1 cellular context compared by ENCODE assay signal in the genomic region with DNA sequence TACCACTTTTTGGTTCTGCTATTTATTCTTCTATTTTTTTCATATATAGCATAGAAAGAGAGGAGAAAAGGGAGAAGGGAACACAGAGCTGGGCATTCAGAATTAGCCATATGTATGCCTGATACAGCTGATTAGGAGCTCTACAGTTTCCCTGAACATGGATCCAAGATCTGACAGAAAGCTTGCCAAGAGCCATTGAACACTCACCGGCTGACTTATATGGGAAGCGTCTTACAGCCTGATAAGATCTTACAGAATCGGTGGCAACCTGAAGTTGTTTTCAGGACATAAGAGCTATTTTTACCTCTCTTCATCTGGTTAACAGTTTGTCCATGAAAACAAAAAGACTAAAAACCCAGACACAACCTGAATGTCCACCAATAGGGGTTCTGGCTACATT.
TF ChIP-seq lines count a peak whose summit lies in the region.

No MANE protein-coding gene starts in this region.

TF ChIP-seq in HEK293, 187 proteins besides CTCF, POLR2A, EP300 and RAD21:
- no peak for TF ChIP-seq ZNF2 (tag by site-specific recombination; IDR thresholded peaks at IDR 0.05)
- peak; percentile 46 for TF ChIP-seq ZBTB17 (tag by site-specific recombination; IDR thresholded peaks at IDR 0.05)
